8 cellular contexts compared by ENCODE assay signal in genomic region chr17:12667299-12667958, GRCh38. TPM values are rescaled to one million over a fixed set of nuclear protein-coding genes. Genes with fewer than 3 reads are reported as not detected.
DNase-seq lines count a peak whose midpoint lies in the region; ATAC-seq and TF ChIP-seq lines count a peak whose summit lies in the region.

No MANE protein-coding gene starts in this region.

- H3K27ac ChIP-seq in GM23248 (no peak overlapping the region), Panc1 (ENCODE audit: low read length) (no peak overlapping the region), trophoblast cell (ENCODE audit: low read depth, low read length) (no peak overlapping the region)

- H3K9ac ChIP-seq in GM23248 (no peak overlapping the region), trophoblast cell (ENCODE audit: low read length) (no peak overlapping the region)

- H2AFZ ChIP-seq in GM23248 = no peak overlapping the region
- H2AFZ ChIP-seq in trophoblast cell (ENCODE audit: insufficient read depth, low read length, poor library complexity) = no peak overlapping the region

- H3K4me2 ChIP-seq in GM23248 (ENCODE audit: unreplicated experiment) = no peak overlapping the region
- peak overlapping the region; percentile 48 for H3K4me2 ChIP-seq in trophoblast cell (ENCODE audit: low read length)

- CTCF ChIA-PET in Panc1 (lab: Charles Lee) = interaction anchor here (0.8 to 0.9 kb wide), 2 partner anchors 438 to 486 kb away, joined by 3 read pairs; no protein-coding TSS in a partner anchor
- CTCF ChIA-PET in activated CD4-positive, alpha-beta memory T cell treated with anti-CD3 and anti-CD28 coated beads, Interleukin-2, amount 10 ng/mL, durations not matched to agents 7 days and 5 days (lab: Charles Lee) = interaction anchor here (0.6 kb wide), 1 partner anchor 497 kb away, joined by 3 read pairs; no protein-coding TSS in a partner anchor
- CTCF ChIA-PET in activated CD4-positive, alpha-beta memory T cell treated with anti-CD3 and anti-CD28 coated beads for 36 hours (lab: Charles Lee) = no interaction called here

- H2BK120ac ChIP-seq in trophoblast cell (ENCODE audit: insufficient read depth, low read length, poor library complexity) = no peak overlapping the region

- H2AK5ac ChIP-seq in trophoblast cell (ENCODE audit: low read length) = no peak overlapping the region

- H3K27ac Mint-ChIP-seq in activated CD4-positive, alpha-beta memory T cell treated with anti-CD3 and anti-CD28 coated beads, Interleukin-2, amount 10 ng/mL, durations not matched to agents 7 days and 5 days = no peak overlapping the region
- no peak overlapping the region for H3K27ac Mint-ChIP-seq in activated CD4-positive, alpha-beta memory T cell treated with anti-CD3 and anti-CD28 coated beads for 36 hours

- H3K9me3 ChIP-seq in GM23248 (ENCODE audit: low read depth) = no peaks in the 10 kb centered on the region
- H3K9me3 ChIP-seq in Panc1 (ENCODE audit: control insufficient read depth, insufficient read depth, low read depth, low read length) = no peaks in the 10 kb centered on the region
- no peaks in the 10 kb centered on the region for H3K9me3 ChIP-seq in trophoblast cell (ENCODE audit: insufficient read depth, low read depth, low read length)

- H3K27me3 ChIP-seq in GM23248 (replicated peaks; ENCODE audit: insufficient read depth) (peaks cover 46% of the 10 kb centered on the region), Panc1 (ENCODE audit: control insufficient read depth, insufficient read depth, low read length) (peaks cover 13% of the 10 kb centered on the region), trophoblast cell (ENCODE audit: insufficient read depth, low read length) (no peaks in the 10 kb centered on the region)

- H4K8ac ChIP-seq in trophoblast cell (ENCODE audit: low read depth, low read length) = no peak overlapping the region

- TF ChIP-seq CTCF in Panc1 (IDR thresholded peaks at IDR 0.05) (peak; percentile 53), fibroblast of villous mesenchyme (IDR thresholded peaks at IDR 0.05; ENCODE audit: insufficient read depth, low read depth, low read length) (peak; percentile 73)

- 25% methylated on average over 9 of the region's 9 CpGs for WGBS in GM23248 (ENCODE audit: low coverage in 1 of 2, low lambda C conversion rate in 2 of 2, missing lambda C conversion rate in 2 of 2), 2 experiments
- WGBS in trophoblast cell (ENCODE audit: extremely low coverage, insufficient coverage, insufficient read length) = no CpG with 5 or more reads among the region's 9 CpGs

- H3K36me3 ChIP-seq in GM23248 (ENCODE audit: low read depth) (no peaks in the 10 kb centered on the region), Panc1 (ENCODE audit: control insufficient read depth, insufficient read depth, low read length) (no peaks in the 10 kb centered on the region), trophoblast cell (ENCODE audit: control insufficient read depth in 1 of 2, insufficient read depth in 2 of 2, low read length in 2 of 2) (peaks cover 0 to 2% of the 10 kb centered on the region in 2 experiments)

- peak; percentile 71; the same call in 1 of the 2 replicates for ATAC-seq in Panc1
- ATAC-seq in HG03097 (IDR thresholded peaks at IDR 0.05; ENCODE audit: low FRiP score, unreplicated experiment) = no peak

- H3K79me1 ChIP-seq in trophoblast cell (ENCODE audit: low read length) = peaks cover 14% of the 10 kb centered on the region

- H4K12ac ChIP-seq in trophoblast cell (ENCODE audit: low read depth, low read length) = no peak overlapping the region

- H3K27me3 Mint-ChIP-seq in activated CD4-positive, alpha-beta memory T cell treated with anti-CD3 and anti-CD28 coated beads, Interleukin-2, amount 10 ng/mL, durations not matched to agents 7 days and 5 days = peaks cover 31% of the 10 kb centered on the region
- peaks cover 37% of the 10 kb centered on the region for H3K27me3 Mint-ChIP-seq in activated CD4-positive, alpha-beta memory T cell treated with anti-CD3 and anti-CD28 coated beads for 36 hours

- 0 out of 2 replicates have a peak, but pooled peaks cover 10% of the 10 kb centered on the region for H3K4me1 ChIP-seq in GM23248 (ENCODE audit: insufficient read depth)
- H3K4me1 ChIP-seq in Panc1 (ENCODE audit: control insufficient read depth, insufficient read depth, low read length) = no peaks in the 10 kb centered on the region; the same call in none of the 2 replicates
- peaks cover 6 to 7% of the 10 kb centered on the region in 2 experiments for H3K4me1 ChIP-seq in trophoblast cell (ENCODE audit: control insufficient read depth in 1 of 2, insufficient read depth in 2 of 2, low read length in 2 of 2)

- intact Hi-C loops in Panc1 (cut with micrococcal nuclease; ENCODE audit: unreplicated experiment) = loop anchor here (1.0 to 10.0 kb wide), 2 partner anchors 133 to 411 kb away; no protein-coding TSS in a partner anchor
- intact Hi-C loops in activated CD4-positive, alpha-beta memory T cell treated with anti-CD3 and anti-CD28 coated beads for 36 hours (cut with micrococcal nuclease) = no loop called here

- POLR2A ChIA-PET in Panc1 (lab: Charles Lee) = no interaction called here
- POLR2A ChIA-PET in activated CD4-positive, alpha-beta memory T cell treated with anti-CD3 and anti-CD28 coated beads, Interleukin-2, amount 10 ng/mL, durations not matched to agents 7 days and 5 days (lab: Charles Lee) = no interaction called here
- POLR2A ChIA-PET in activated CD4-positive, alpha-beta memory T cell treated with anti-CD3 and anti-CD28 coated beads for 36 hours (lab: Charles Lee) = no interaction called here

- no peaks in the 10 kb centered on the region for H3K9me3 Mint-ChIP-seq in activated CD4-positive, alpha-beta memory T cell treated with anti-CD3 and anti-CD28 coated beads, Interleukin-2, amount 10 ng/mL, durations not matched to agents 7 days and 5 days
- H3K9me3 Mint-ChIP-seq in activated CD4-positive, alpha-beta memory T cell treated with anti-CD3 and anti-CD28 coated beads for 36 hours = no peaks in the 10 kb centered on the region

- no peaks in the 10 kb centered on the region for H3F3A ChIP-seq in GM23248 (ENCODE audit: insufficient read depth)

- no peaks in the 10 kb centered on the region for H4K20me1 ChIP-seq in GM23248 (ENCODE audit: insufficient read depth)

- no peak overlapping the region for H2BK12ac ChIP-seq in trophoblast cell (ENCODE audit: low read length)

- H3K9me2 ChIP-seq in GM23248 (ENCODE audit: insufficient read depth) = no peaks in the 10 kb centered on the region

- H4K91ac ChIP-seq in trophoblast cell (ENCODE audit: low read depth, low read length) = no peak overlapping the region

- H3K14ac ChIP-seq in trophoblast cell (ENCODE audit: low read length) = no peak overlapping the region

- no peak overlapping the region for H3K4me3 ChIP-seq in GM23248
- no peak overlapping the region for H3K4me3 ChIP-seq in Panc1 (ENCODE audit: low read depth in 2 of 2, low read length in 2 of 2)
- no peak overlapping the region for H3K4me3 ChIP-seq in fibroblast of villous mesenchyme (ENCODE audit: low read depth, low read length)
- no peak overlapping the region for H3K4me3 ChIP-seq in trophoblast cell (ENCODE audit: low read depth, low read length)

- peak overlapping the region; percentile 21 for H3K4ac ChIP-seq in trophoblast cell (ENCODE audit: low read depth, low read length)

- no peak overlapping the region for H2BK5ac ChIP-seq in trophoblast cell (ENCODE audit: low read depth, low read length, poor library complexity)

- H3K36me3 Mint-ChIP-seq in activated CD4-positive, alpha-beta memory T cell treated with anti-CD3 and anti-CD28 coated beads, Interleukin-2, amount 10 ng/mL, durations not matched to agents 7 days and 5 days (ENCODE audit: low read depth) = no peaks in the 10 kb centered on the region
- no peaks in the 10 kb centered on the region for H3K36me3 Mint-ChIP-seq in activated CD4-positive, alpha-beta memory T cell treated with anti-CD3 and anti-CD28 coated beads for 36 hours

- in situ Hi-C loops in GM23248 (cut with MboI) = loop anchor here (10.0 kb wide), 1 partner anchor 413 kb away; no protein-coding TSS in a partner anchor
- in situ Hi-C loops in Panc1 (cut with HindIII; ENCODE audit: low pct_unique_long_range_greater_than_20kb, low sequenced_read_pairs) = no loop called here

- peak; percentile 43 for DNase-seq in GM23248
- DNase-seq in Panc1 (ENCODE audit: low read depth, low spot score) = peak; percentile 13
- DNase-seq in fibroblast of villous mesenchyme (ENCODE audit: low read depth) = peak; percentile 75
- peak in 1 of 2 donors; percentile 70 for DNase-seq in trophoblast cell
- DNase-seq in activated CD4-positive, alpha-beta memory T cell treated with anti-CD3 and anti-CD28 coated beads, Interleukin-2, amount 10 ng/mL, durations not matched to agents 7 days and 5 days = no peak
- no peak for DNase-seq in activated CD4-positive, alpha-beta memory T cell treated with anti-CD3 and anti-CD28 coated beads for 36 hours
- no peak for DNase-seq in activated naive CD4-positive, alpha-beta T cell treated with Interleukin-2 at 50 U/mL for 16 hours

- H3K4me1 Mint-ChIP-seq in activated CD4-positive, alpha-beta memory T cell treated with anti-CD3 and anti-CD28 coated beads, Interleukin-2, amount 10 ng/mL, durations not matched to agents 7 days and 5 days = no peaks in the 10 kb centered on the region
- H3K4me1 Mint-ChIP-seq in activated CD4-positive, alpha-beta memory T cell treated with anti-CD3 and anti-CD28 coated beads for 36 hours (ENCODE audit: low read depth) = no peaks in the 10 kb centered on the region

- H3K79me2 ChIP-seq in GM23248 (ENCODE audit: insufficient read depth) (no peaks in the 10 kb centered on the region), trophoblast cell (ENCODE audit: control insufficient read depth, insufficient read depth, low read length, poor library complexity) (peaks cover 9% of the 10 kb centered on the region)

- BruUV-seq in Panc1 (replicated peaks; lab: Mats Ljungman, UMichigan) = no TSS peak

- no peak overlapping the region for H3K18ac ChIP-seq in trophoblast cell (ENCODE audit: low read length)

- H3K23ac ChIP-seq in trophoblast cell (ENCODE audit: low read length) = no peak overlapping the region

- H3K4me3 Mint-ChIP-seq in activated CD4-positive, alpha-beta memory T cell treated with anti-CD3 and anti-CD28 coated beads, Interleukin-2, amount 10 ng/mL, durations not matched to agents 7 days and 5 days = no peak overlapping the region
- H3K4me3 Mint-ChIP-seq in activated CD4-positive, alpha-beta memory T cell treated with anti-CD3 and anti-CD28 coated beads for 36 hours = no peak overlapping the region

RNA-seq across cellular contexts. Expression of gene MYOCD, which starts 1.7 kb away (rescaled TPM):
- total RNA-seq in GM23248 (2014; rRNA removed; shearing (Covaris generic)) = under 0.01 TPM in 2 replicates
- 0.09 TPM in 1 of 2 replicates, not detected in the other for polyA plus RNA-seq in GM23248 (2016; fragmentation: Nextera tagmentation; extraction: Ambion mirVana)
- total RNA-seq in Panc1 (2021; ENCODE audit: unreplicated experiment) (not detected), fibroblast of villous mesenchyme (11.0 and 14.7 TPM in 2 replicates)
- polyA plus RNA-seq in Panc1 (2012; ENCODE audit: insufficient read length) = not detected
- polyA plus RNA-seq in trophoblast cell (2013) = 18.3 and 20.8 TPM in 2 replicates
- not detected for total RNA-seq in activated CD4-positive, alpha-beta memory T cell treated with anti-CD3 and anti-CD28 coated beads, Interleukin-2, amount 10 ng/mL, durations not matched to agents 7 days and 5 days
- not detected for total RNA-seq in activated CD4-positive, alpha-beta memory T cell treated with anti-CD3 and anti-CD28 coated beads for 36 hours

Comparison
In these comparisons a context has a peak if more than half of its experiments do, and no peak if none do; other contexts are left out.
1. DNase-seq: peak in GM23248 (single experiment), Panc1 (single experiment) and fibroblast of villous mesenchyme (single experiment); none in activated CD4-positive, alpha-beta memory T cell treated with anti-CD3 and anti-CD28 coated beads, Interleukin-2, amount 10 ng/mL, durations not matched to agents 7 days and 5 days (single experiment), activated CD4-positive, alpha-beta memory T cell treated with anti-CD3 and anti-CD28 coated beads for 36 hours (single experiment) and activated naive CD4-positive, alpha-beta T cell treated with Interleukin-2 at 50 U/mL for 16 hours (single experiment).
2. RNA of gene MYOCD, which starts 1.7 kb away (total RNA-seq): 11.0 to 14.7 TPM in fibroblast of villous mesenchyme; not detected in Panc1 (single experiment), under 0.01 TPM in GM23248, not detected in activated CD4-positive, alpha-beta memory T cell treated with anti-CD3 and anti-CD28 coated beads, Interleukin-2, amount 10 ng/mL, durations not matched to agents 7 days and 5 days and not detected in activated CD4-positive, alpha-beta memory T cell treated with anti-CD3 and anti-CD28 coated beads for 36 hours; every median in the first group is over 10 times any median in the second.